1 cellular context compared by ENCODE assay signal in the genomic region with DNA sequence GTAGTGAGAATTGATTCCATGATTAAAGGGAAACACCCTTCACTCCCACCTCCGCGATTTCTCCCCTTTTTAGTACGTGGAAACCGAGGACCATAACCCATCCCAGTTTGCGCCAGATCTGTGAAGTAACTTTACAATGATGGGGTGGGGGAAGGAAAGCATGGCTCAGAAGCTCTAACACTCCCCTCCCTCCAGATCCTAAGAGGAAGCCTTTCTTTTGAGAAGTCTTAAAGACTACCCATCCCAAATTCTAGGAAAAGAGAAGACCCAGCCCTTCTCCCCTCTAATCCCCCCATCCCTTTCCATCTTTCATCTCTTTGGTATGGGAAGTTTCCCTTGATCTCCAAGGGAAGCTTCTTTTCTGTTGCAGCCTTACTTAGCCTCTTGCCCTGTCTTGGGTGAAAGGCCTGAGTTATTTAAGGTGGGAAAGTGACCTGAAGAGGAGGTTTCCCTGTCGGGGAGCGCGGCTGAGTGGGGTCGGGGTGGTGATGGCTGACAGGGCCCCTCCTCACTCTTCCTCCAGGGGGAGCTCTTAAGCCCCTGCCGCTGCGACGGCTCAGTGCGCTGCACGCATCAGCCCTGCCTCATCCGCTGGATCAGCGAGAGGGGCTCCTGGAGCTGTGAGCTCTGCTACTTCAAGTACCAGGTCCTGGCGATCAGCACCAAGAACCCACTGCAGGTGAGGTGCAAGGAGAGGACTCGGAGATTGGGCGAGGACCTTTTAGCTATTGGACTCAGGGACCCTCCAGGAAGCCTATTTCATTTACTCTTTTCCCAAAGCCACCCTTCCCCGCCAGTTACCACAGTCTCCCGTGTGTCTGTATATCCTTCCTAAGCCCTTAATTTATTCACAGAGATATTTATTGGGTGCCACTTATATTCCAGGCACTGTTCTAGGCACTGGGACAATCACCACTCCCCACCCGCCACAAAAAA.
A peak's percentile ranks its signal among the peaks of the same experiment; 100 is the strongest.
TF ChIP-seq lines count a peak whose summit lies in the region.

No MANE protein-coding gene starts in this region.

TF ChIP-seq in HepG2, 621 proteins besides CTCF, POLR2A, EP300 and RAD21 (continued from another document and continues in another):
- TF ChIP-seq, protein P1, sequence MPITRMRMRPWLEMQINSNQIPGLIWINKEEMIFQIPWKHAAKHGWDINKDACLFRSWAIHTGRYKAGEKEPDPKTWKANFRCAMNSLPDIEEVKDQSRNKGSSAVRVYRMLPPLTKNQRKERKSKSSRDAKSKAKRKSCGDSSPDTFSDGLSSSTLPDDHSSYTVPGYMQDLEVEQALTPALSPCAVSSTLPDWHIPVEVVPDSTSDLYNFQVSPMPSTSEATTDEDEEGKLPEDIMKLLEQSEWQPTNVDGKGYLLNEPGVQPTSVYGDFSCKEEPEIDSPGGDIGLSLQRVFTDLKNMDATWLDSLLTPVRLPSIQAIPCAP (CRISPR knock-in tag; IDR thresholded peaks at IDR 0.05; ENCODE audit: low read depth) = no peak
- TF ChIP-seq BATF2 (CRISPR knock-in tag; IDR thresholded peaks at IDR 0.05) (no peak), PITX1 (CRISPR knock-in tag; IDR thresholded peaks at IDR 0.05) (no peak), ZNF749 (CRISPR knock-in tag; IDR thresholded peaks at IDR 0.05; ENCODE audit: borderline replicate concordance) (no peak), TGIF2 (CRISPR knock-in tag; IDR thresholded peaks at IDR 0.05) (0 out of 2 replicates have a peak, but pooled peaks have one; percentile 21), PLRG1 (conservative IDR thresholded peaks at IDR 0.05) (no peak), NFE2 (CRISPR knock-in tag; IDR thresholded peaks at IDR 0.05) (no peak), ZNF839 (CRISPR knock-in tag; IDR thresholded peaks at IDR 0.05; ENCODE audit: borderline replicate concordance) (no peak), ESRRA (CRISPR knock-in tag; IDR thresholded peaks at IDR 0.05; ENCODE audit: low read depth) (no peak), ZBTB38 (CRISPR knock-in tag; IDR thresholded peaks at IDR 0.05) (peak; percentile 89), CERS6 (CRISPR knock-in tag; IDR thresholded peaks at IDR 0.05) (no peak), POLR2G (IDR thresholded peaks at IDR 0.05; ENCODE audit: low read depth, low read length) (no peak), JUNB (CRISPR knock-in tag; IDR thresholded peaks at IDR 0.05; ENCODE audit: borderline replicate concordance) (no peak), ZNF460 (CRISPR knock-in tag; IDR thresholded peaks at IDR 0.05; ENCODE audit: borderline replicate concordance) (no peak), ZNF33B (CRISPR knock-in tag; IDR thresholded peaks at IDR 0.05) (no peak), MIER2 (CRISPR knock-in tag; IDR thresholded peaks at IDR 0.05) (no peak), CHD2 (IDR thresholded peaks at IDR 0.05; ENCODE audit: low read depth, low read length) (no peak), ZNF274 (CRISPR knock-in tag; IDR thresholded peaks at IDR 0.05) (no peak), MEIS1 (CRISPR knock-in tag; IDR thresholded peaks at IDR 0.05; ENCODE audit: borderline replicate concordance) (peak; percentile 59; the same call in 1 of the 2 replicates), TBX2 (CRISPR knock-in tag; IDR thresholded peaks at IDR 0.05; ENCODE audit: borderline replicate concordance) (no peak), ZNF781 (CRISPR knock-in tag; IDR thresholded peaks at IDR 0.05; ENCODE audit: borderline replicate concordance, not compliant biosample characterization) (no peak), ISL2 (CRISPR knock-in tag; IDR thresholded peaks at IDR 0.05) (no peak), ZNF24 (IDR thresholded peaks at IDR 0.05) (no peak), CEBPZ (IDR thresholded peaks at IDR 0.05; ENCODE audit: low read length) (no peak)
- TF ChIP-seq, protein P2, sequence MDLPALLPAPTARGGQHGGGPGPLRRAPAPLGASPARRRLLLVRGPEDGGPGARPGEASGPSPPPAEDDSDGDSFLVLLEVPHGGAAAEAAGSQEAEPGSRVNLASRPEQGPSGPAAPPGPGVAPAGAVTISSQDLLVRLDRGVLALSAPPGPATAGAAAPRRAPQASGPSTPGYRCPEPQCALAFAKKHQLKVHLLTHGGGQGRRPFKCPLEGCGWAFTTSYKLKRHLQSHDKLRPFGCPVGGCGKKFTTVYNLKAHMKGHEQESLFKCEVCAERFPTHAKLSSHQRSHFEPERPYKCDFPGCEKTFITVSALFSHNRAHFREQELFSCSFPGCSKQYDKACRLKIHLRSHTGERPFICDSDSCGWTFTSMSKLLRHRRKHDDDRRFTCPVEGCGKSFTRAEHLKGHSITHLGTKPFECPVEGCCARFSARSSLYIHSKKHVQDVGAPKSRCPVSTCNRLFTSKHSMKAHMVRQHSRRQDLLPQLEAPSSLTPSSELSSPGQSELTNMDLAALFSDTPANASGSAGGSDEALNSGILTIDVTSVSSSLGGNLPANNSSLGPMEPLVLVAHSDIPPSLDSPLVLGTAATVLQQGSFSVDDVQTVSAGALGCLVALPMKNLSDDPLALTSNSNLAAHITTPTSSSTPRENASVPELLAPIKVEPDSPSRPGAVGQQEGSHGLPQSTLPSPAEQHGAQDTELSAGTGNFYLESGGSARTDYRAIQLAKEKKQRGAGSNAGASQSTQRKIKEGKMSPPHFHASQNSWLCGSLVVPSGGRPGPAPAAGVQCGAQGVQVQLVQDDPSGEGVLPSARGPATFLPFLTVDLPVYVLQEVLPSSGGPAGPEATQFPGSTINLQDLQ (CRISPR knock-in tag; IDR thresholded peaks at IDR 0.05) = no peak
- TF ChIP-seq, protein P3, sequence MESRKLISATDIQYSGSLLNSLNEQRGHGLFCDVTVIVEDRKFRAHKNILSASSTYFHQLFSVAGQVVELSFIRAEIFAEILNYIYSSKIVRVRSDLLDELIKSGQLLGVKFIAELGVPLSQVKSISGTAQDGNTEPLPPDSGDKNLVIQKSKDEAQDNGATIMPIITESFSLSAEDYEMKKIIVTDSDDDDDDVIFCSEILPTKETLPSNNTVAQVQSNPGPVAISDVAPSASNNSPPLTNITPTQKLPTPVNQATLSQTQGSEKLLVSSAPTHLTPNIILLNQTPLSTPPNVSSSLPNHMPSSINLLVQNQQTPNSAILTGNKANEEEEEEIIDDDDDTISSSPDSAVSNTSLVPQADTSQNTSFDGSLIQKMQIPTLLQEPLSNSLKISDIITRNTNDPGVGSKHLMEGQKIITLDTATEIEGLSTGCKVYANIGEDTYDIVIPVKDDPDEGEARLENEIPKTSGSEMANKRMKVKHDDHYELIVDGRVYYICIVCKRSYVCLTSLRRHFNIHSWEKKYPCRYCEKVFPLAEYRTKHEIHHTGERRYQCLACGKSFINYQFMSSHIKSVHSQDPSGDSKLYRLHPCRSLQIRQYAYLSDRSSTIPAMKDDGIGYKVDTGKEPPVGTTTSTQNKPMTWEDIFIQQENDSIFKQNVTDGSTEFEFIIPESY (CRISPR knock-in tag; IDR thresholded peaks at IDR 0.05) = peak; percentile 96
- TF ChIP-seq, protein P4, sequence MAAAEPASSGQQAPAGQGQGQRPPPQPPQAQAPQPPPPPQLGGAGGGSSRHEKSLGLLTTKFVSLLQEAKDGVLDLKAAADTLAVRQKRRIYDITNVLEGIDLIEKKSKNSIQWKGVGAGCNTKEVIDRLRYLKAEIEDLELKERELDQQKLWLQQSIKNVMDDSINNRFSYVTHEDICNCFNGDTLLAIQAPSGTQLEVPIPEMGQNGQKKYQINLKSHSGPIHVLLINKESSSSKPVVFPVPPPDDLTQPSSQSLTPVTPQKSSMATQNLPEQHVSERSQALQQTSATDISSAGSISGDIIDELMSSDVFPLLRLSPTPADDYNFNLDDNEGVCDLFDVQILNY (CRISPR knock-in tag; conservative IDR thresholded peaks at IDR 0.05) = no peak
- TF ChIP-seq, protein P5, sequence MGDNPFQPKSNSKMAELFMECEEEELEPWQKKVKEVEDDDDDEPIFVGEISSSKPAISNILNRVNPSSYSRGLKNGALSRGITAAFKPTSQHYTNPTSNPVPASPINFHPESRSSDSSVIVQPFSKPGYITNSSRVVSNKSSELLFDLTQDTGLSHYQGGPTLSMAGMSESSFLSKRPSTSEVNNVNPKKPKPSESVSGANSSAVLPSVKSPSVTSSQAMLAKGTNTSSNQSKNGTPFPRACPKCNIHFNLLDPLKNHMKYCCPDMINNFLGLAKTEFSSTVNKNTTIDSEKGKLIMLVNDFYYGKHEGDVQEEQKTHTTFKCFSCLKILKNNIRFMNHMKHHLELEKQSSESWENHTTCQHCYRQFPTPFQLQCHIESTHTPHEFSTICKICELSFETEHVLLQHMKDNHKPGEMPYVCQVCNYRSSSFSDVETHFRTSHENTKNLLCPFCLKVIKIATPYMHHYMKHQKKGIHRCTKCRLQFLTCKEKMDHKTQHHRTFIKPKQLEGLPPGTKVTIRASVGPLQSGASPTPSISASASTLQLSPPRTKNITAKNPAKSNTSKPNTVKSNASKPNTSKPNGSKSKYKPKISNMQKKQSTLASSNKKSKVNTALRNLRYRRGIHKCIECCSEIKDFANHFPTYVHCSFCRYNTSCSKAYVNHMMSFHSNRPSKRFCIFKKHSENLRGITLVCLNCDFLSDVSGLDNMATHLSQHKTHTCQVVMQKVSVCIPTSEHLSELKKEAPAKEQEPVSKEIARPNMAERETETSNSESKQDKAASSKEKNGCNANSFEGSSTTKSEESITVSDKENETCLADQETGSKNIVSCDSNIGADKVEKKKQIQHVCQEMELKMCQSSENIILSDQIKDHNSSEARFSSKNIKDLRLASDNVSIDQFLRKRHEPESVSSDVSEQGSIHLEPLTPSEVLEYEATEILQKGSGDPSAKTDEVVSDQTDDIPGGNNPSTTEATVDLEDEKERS (CRISPR knock-in tag; IDR thresholded peaks at IDR 0.05) = no peak
- TF ChIP-seq, protein P6, sequence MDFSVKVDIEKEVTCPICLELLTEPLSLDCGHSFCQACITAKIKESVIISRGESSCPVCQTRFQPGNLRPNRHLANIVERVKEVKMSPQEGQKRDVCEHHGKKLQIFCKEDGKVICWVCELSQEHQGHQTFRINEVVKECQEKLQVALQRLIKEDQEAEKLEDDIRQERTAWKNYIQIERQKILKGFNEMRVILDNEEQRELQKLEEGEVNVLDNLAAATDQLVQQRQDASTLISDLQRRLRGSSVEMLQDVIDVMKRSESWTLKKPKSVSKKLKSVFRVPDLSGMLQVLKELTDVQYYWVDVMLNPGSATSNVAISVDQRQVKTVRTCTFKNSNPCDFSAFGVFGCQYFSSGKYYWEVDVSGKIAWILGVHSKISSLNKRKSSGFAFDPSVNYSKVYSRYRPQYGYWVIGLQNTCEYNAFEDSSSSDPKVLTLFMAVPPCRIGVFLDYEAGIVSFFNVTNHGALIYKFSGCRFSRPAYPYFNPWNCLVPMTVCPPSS (IDR thresholded peaks at IDR 0.05) = no peak
